2 cellular contexts compared by ENCODE assay signal in the genomic region with DNA sequence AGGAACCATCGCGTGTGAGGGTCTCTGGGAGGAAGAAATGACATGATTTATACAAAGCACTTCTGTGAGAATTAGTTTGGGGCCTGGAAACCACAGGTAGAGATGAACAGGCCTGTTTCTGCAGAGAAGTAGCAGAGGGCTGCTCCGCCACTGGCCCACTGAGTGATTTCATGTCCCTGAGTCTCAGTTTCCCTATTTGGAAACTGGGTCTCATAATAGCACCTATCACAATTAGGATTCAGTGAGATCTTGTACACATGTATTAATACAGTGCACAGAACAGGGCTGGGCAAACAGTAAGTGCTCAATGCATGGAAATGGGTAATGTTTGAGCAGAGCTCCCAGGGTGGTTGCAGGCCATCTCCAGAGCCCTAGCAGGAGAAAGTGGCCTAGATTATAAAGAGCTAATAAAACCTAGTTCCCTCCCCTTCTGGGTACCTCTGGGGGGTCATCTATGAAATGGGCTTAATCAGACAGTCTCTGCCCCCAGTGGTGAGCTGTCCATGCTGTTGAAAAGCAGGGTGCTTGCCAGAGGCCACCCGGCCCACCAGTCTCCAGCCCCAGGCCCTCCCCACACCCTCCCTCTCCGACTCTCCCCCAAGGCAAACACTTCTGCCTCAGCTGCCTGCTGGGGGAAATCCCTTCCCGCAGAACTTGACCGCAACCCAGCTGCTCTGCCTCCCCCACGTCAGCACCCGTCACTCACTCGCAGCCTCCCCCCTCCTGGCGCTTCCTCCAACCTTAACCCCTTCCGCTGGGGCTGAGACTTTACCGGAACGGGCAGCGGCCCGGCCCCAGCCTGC.
TF ChIP-seq lines count a peak whose summit lies in the region.

No MANE protein-coding gene starts in this region.

TF ChIP-seq in A549, 52 proteins besides CTCF, POLR2A, EP300 and RAD21:
- TF ChIP-seq SMC3 (IDR thresholded peaks at IDR 0.05) (peak; percentile 33; the same call in 1 of the 3 replicates), ZC3H11A (IDR thresholded peaks at IDR 0.05) (no peak), RARB (CRISPR knock-in tag; IDR thresholded peaks at IDR 0.05) (peak; percentile 79; the same call in 1 of the 2 replicates), TP53 (CRISPR knock-in tag; IDR thresholded peaks at IDR 0.05) (peak; percentile 56; the same call in 1 of the 2 replicates), POLR2AphosphoS2 (conservative IDR thresholded peaks at IDR 0.05; ENCODE audit: low read length) (peak; percentile 93), FOSL2 (IDR thresholded peaks at IDR 0.05) (peak; percentile 44; the same call in 1 of the 2 replicates), FOSL2 (CRISPR knock-in tag; IDR thresholded peaks at IDR 0.05) (peak; percentile 79), KDM1A (IDR thresholded peaks at IDR 0.05; ENCODE audit: low read depth) (peak; percentile 67; the same call in 1 of the 2 replicates), FOXS1 (CRISPR knock-in tag; IDR thresholded peaks at IDR 0.05) (no peak), JUN (IDR thresholded peaks at IDR 0.05) (peak; percentile 95; a peak in 3 of 5 replicates), RCOR1 (IDR thresholded peaks at IDR 0.05; ENCODE audit: low read depth, low read length) (no peak), TFCP2L1 (CRISPR knock-in tag; IDR thresholded peaks at IDR 0.05) (peak; percentile 90; the same call in 1 of the 2 replicates), JUNB (IDR thresholded peaks at IDR 0.05) (no peak), EHF (CRISPR knock-in tag; IDR thresholded peaks at IDR 0.05) (no peak; the same call in 1 of the 2 replicates), HOXB5 (CRISPR knock-in tag; IDR thresholded peaks at IDR 0.05) (0 out of 2 replicates have a peak, but pooled peaks have one; percentile 61), HOXB13 (CRISPR knock-in tag; IDR thresholded peaks at IDR 0.05; ENCODE audit: low read depth) (peak; percentile 78; the same call in 1 of the 2 replicates), SREBF2 (IDR thresholded peaks at IDR 0.05) (no peak), HOXA7 (CRISPR knock-in tag; IDR thresholded peaks at IDR 0.05) (peak; percentile 91; the same call in 1 of the 2 replicates), CHD2 (IDR thresholded peaks at IDR 0.05; ENCODE audit: low read length, partially characterized antibody) (peak; percentile 12), BHLHE40 (IDR thresholded peaks at IDR 0.05; ENCODE audit: low read depth, low read length) (no peak), CEBPB (IDR thresholded peaks at IDR 0.05) (peak in 1 of 2 experiments; percentile 76; a peak in 2 of 4 replicates), GATA3 (IDR thresholded peaks at IDR 0.05; ENCODE audit: borderline replicate concordance) (peak; percentile 99), FOSB (CRISPR knock-in tag; IDR thresholded peaks at IDR 0.05) (peak; percentile 81), MAZ (IDR thresholded peaks at IDR 0.05; ENCODE audit: borderline replicate concordance, low read depth, low read length) (peak; percentile 75)
- TF ChIP-seq, protein P1, sequence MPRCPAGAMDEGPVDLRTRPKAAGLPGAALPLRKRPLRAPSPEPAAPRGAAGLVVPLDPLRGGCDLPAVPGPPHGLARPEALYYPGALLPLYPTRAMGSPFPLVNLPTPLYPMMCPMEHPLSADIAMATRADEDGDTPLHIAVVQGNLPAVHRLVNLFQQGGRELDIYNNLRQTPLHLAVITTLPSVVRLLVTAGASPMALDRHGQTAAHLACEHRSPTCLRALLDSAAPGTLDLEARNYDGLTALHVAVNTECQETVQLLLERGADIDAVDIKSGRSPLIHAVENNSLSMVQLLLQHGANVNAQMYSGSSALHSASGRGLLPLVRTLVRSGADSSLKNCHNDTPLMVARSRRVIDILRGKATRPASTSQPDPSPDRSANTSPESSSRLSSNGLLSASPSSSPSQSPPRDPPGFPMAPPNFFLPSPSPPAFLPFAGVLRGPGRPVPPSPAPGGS (IDR thresholded peaks at IDR 0.05): peak; percentile 100
- TF ChIP-seq, protein P2, sequence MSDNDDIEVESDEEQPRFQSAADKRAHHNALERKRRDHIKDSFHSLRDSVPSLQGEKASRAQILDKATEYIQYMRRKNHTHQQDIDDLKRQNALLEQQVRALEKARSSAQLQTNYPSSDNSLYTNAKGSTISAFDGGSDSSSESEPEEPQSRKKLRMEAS (IDR thresholded peaks at IDR 0.05): peak; percentile 90; the same call in 1 of the 2 replicates
- TF ChIP-seq, protein P3, sequence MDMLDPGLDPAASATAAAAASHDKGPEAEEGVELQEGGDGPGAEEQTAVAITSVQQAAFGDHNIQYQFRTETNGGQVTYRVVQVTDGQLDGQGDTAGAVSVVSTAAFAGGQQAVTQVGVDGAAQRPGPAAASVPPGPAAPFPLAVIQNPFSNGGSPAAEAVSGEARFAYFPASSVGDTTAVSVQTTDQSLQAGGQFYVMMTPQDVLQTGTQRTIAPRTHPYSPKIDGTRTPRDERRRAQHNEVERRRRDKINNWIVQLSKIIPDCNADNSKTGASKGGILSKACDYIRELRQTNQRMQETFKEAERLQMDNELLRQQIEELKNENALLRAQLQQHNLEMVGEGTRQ (IDR thresholded peaks at IDR 0.05): no peak
- TF ChIP-seq, protein P4, sequence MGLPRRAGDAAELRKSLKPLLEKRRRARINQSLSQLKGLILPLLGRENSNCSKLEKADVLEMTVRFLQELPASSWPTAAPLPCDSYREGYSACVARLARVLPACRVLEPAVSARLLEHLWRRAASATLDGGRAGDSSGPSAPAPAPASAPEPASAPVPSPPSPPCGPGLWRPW (IDR thresholded peaks at IDR 0.05): no peak
- TF ChIP-seq, protein P5, sequence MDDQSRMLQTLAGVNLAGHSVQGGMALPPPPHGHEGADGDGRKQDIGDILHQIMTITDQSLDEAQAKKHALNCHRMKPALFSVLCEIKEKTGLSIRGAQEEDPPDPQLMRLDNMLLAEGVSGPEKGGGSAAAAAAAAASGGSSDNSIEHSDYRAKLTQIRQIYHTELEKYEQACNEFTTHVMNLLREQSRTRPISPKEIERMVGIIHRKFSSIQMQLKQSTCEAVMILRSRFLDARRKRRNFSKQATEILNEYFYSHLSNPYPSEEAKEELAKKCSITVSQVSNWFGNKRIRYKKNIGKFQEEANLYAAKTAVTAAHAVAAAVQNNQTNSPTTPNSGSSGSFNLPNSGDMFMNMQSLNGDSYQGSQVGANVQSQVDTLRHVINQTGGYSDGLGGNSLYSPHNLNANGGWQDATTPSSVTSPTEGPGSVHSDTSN (IDR thresholded peaks at IDR 0.05): peak; percentile 97
- TF ChIP-seq, protein P6, sequence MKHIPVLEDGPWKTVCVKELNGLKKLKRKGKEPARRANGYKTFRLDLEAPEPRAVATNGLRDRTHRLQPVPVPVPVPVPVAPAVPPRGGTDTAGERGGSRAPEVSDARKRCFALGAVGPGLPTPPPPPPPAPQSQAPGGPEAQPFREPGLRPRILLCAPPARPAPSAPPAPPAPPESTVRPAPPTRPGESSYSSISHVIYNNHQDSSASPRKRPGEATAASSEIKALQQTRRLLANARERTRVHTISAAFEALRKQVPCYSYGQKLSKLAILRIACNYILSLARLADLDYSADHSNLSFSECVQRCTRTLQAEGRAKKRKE (CRISPR knock-in tag; IDR thresholded peaks at IDR 0.05; ENCODE audit: low read depth): peak; percentile 99
- TF ChIP-seq, protein P7, sequence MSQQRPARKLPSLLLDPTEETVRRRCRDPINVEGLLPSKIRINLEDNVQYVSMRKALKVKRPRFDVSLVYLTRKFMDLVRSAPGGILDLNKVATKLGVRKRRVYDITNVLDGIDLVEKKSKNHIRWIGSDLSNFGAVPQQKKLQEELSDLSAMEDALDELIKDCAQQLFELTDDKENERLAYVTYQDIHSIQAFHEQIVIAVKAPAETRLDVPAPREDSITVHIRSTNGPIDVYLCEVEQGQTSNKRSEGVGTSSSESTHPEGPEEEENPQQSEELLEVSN (IDR thresholded peaks at IDR 0.05; ENCODE audit: borderline replicate concordance, low read depth): 0 out of 2 replicates have a peak, but pooled peaks have one; percentile 33

TF ChIP-seq in H1, 55 proteins besides CTCF, POLR2A, EP300 and RAD21:
- TF ChIP-seq CREB1 (IDR thresholded peaks at IDR 0.05): peak; percentile 86
- TF ChIP-seq TCF12 (IDR thresholded peaks at IDR 0.05; ENCODE audit: low read depth, low read length): peak; percentile 48; the same call in 1 of the 2 replicates
- TF ChIP-seq NANOG (IDR thresholded peaks at IDR 0.05; ENCODE audit: insufficient read depth, low read depth, low read length, poor library complexity, severe bottlenecking): no peak
- TF ChIP-seq SUZ12 (IDR thresholded peaks at IDR 0.05; ENCODE audit: low read length): peak; percentile 6; the same call in 1 of the 2 replicates
